Comparison of ENCODE assay signal across 24 cellular contexts in genomic region chr5:94749048-94749447, GRCh38.
"Had no signal": no experiment of that assay in that cellular context is flagged by ENCODE, and none has a peak within 500 bp of the region (broad histone marks: within the 10 kb centered on the region; RNA-seq: fewer than 3 reads in every experiment).

No MANE protein-coding gene starts in this region.

- H3K4me3 ChIP-seq: coronary artery, esophagus muscularis mucosa, spleen, suprapubic skin, tibial nerve had no signal

- ATAC-seq: activated CD4-positive, alpha-beta T cell treated with anti-CD3 and anti-CD28 coated beads for 36 hours; left ventricle myocardium superior; natural killer cell; stimulated activated naive CD8-positive, alpha-beta T cell treated with anti-CD3 and anti-CD28 coated beads, Interleukin-15, amount 100 ng/mL, for 72 hours had no signal

- H3K36me3 ChIP-seq: esophagus muscularis mucosa, suprapubic skin, tibial nerve had no signal

- H3K9me3 ChIP-seq: esophagus muscularis mucosa, spleen, suprapubic skin, tibial nerve had no signal

- FAIRE-seq: bronchial epithelial cell, frontal cortex had no signal

- H3K27ac ChIP-seq: coronary artery, esophagus muscularis mucosa, spleen, suprapubic skin, tibial nerve had no signal

- H3K4me1 ChIP-seq: esophagus muscularis mucosa, suprapubic skin, tibial nerve had no signal

- H3K27me3 ChIP-seq: esophagus muscularis mucosa, spleen, suprapubic skin, tibial nerve had no signal

- DNase-seq: activated B cell treated with CpG ODN at 0.5 μM for 24 hours; activated CD4-positive, alpha-beta T cell treated with anti-CD3 and anti-CD28 coated beads for 36 hours; activated CD4-positive, alpha-beta T cell treated with anti-CD3 and anti-CD28 coated beads, Interleukin-2, amount 50 U/mL, for 48 hours; activated effector memory CD4-positive, alpha-beta T cell treated with anti-CD3 and anti-CD28 coated beads, Interleukin-2, amount 50 U/mL, for 16 hours; activated naive CD4-positive, alpha-beta T cell treated with anti-CD3 and anti-CD28 coated beads, Interleukin-2, amount 10 ng/mL, durations not matched to agents 7 days and 5 days; activated T-cell treated with anti-CD3 and anti-CD28 coated beads for 4 hours; amygdala; cerebellar nuclear complex; glutamatergic neuron; hypothalamus; left ventricle myocardium superior; mammary epithelial cell; natural killer cell; retina; spleen; stimulated activated CD4-positive, alpha-beta T cell treated with anti-CD3 and anti-CD28 coated beads, Interleukin-4, amount 100 ng/mL, for 24 hours; stimulated activated naive CD8-positive, alpha-beta T cell treated with anti-CD3 and anti-CD28 coated beads, Interleukin-15, amount 100 ng/mL, for 72 hours; T1000 had no signal
